ENCODE assay signal across 8 cellular contexts in the genomic region with DNA sequence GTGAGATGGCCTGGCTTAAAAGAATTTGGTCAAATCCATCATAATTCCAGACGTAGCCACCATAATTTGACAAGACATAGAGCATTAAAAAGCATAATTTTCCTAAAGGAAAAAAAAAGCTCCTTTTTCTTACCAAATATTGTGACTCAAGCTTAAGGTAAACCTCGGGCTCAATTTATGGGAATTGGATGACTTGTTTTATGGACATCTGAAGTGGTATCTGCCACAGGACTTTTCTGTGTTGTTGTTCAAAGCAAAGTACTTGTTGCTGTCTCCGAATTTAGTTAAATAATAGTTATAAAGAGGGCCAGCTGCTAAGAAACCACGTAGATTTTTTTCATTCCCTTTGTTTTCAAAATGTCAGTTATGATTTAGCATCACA. TPM values are rescaled to one million over a fixed set of nuclear protein-coding genes. Genes with fewer than 3 reads are reported as not detected.
DNase-seq lines count a peak whose midpoint lies in the region; TF ChIP-seq lines count a peak whose summit lies in the region.

No MANE protein-coding gene starts in this region.

- peaks cover 5% of the 10 kb centered on the region for H3K27me3 Mint-ChIP-seq in nephron (ENCODE audit: low read depth)

- peak overlapping the region; percentile 86 to 98 (median 91) for H3K4me3 Mint-ChIP-seq in nephron

- TF ChIP-seq CTCF in nephron (IDR thresholded peaks at IDR 0.05; ENCODE audit: unreplicated experiment in 3 of 3), result no peak

- in situ Hi-C loops in KBM-7 (cut with MboI; ENCODE audit: low pct_unique_long_range_greater_than_20kb, low sequenced_read_pairs), result no loop called here

- peak overlapping the region in 9 of 11 experiments; percentile 80 to 84 (median 83); a peak in 18 of 22 replicates for H3K27ac ChIP-seq in BLaER1 treated with 17β-estradiol and CSF1 and Interleukin-3, amounts not matched to agents 10 nM and 100 nM
- peak overlapping the region; percentile 72 for H3K27ac ChIP-seq in KOPT-K1 (ENCODE audit: low read depth, low read length, poor library complexity, severe bottlenecking)

- peaks cover 43 to 67% (median 53%) of the 10 kb centered on the region in 10 experiments for H3K4me1 ChIP-seq in BLaER1 treated with 17β-estradiol and CSF1 and Interleukin-3, amounts not matched to agents 10 nM and 100 nM

- H3K36me3 ChIP-seq in BLaER1 treated with 17β-estradiol and CSF1 and Interleukin-3, amounts not matched to agents 10 nM and 100 nM, result peaks cover 0 to 9% (median 5%) of the 10 kb centered on the region in 11 experiments; a peak in 9 of 22 replicates
- no peaks in the 10 kb centered on the region for H3K36me3 ChIP-seq in KOPT-K1 (ENCODE audit: insufficient read depth, low read length)

- peak overlapping the region; percentile 85 to 95 (median 92) for H3K4me2 ChIP-seq in BLaER1 treated with 17β-estradiol and CSF1 and Interleukin-3, amounts not matched to agents 10 nM and 100 nM

- peak overlapping the region; percentile 40 to 85 (median 84) for H3K27ac Mint-ChIP-seq in nephron

- H3K4me3 ChIP-seq in BLaER1 treated with 17β-estradiol and CSF1 and Interleukin-3, amounts not matched to agents 10 nM and 100 nM, result peak overlapping the region; percentile 88 to 99 (median 94)

- peaks cover 46% of the 10 kb centered on the region for H3K4me1 Mint-ChIP-seq in nephron

- DNase-seq in dermis blood vessel endothelial cell (peak; percentile 9), cortex of kidney (lab: John Stamatoyannopoulos, UW) (no peak), NOMO-1 treated with DMSO at 0.1 percent for 48 hours (lab: John Stamatoyannopoulos, UW; ENCODE audit: unreplicated experiment) (no peak), KBM-7 (no peak), retina (no peak)

- no peaks in the 10 kb centered on the region for H3K9me3 ChIP-seq in BLaER1 treated with 17β-estradiol and CSF1 and Interleukin-3, amounts not matched to agents 10 nM and 100 nM (replicated peaks in 1 of 11)
- H3K9me3 ChIP-seq in KOPT-K1 (ENCODE audit: insufficient read depth, low read length, poor library complexity, severe bottlenecking), result no peaks in the 10 kb centered on the region

- H3K9ac ChIP-seq in BLaER1 treated with 17β-estradiol and CSF1 and Interleukin-3, amounts not matched to agents 10 nM and 100 nM, result peak overlapping the region; percentile 83 to 91 (median 86)

- no peaks in the 10 kb centered on the region for H3K27me3 ChIP-seq in BLaER1 treated with 17β-estradiol and CSF1 and Interleukin-3, amounts not matched to agents 10 nM and 100 nM

- H4K20me1 ChIP-seq in BLaER1 treated with 17β-estradiol and CSF1 and Interleukin-3, amounts not matched to agents 10 nM and 100 nM, result peaks cover 8 to 45% (median 31%) of the 10 kb centered on the region in 11 experiments; a peak in 15 of 22 replicates

- H3K36me3 Mint-ChIP-seq in nephron (ENCODE audit: low read depth), result peaks cover 20% of the 10 kb centered on the region

- no peaks in the 10 kb centered on the region for H3K9me3 Mint-ChIP-seq in nephron

RNA-seq across cellular contexts. Expression of gene MPZL1, which starts 1.1 kb away (rescaled TPM):
- total RNA-seq in dermis blood vessel endothelial cell, result 114 and 127 TPM in 2 replicates
